Comparison of ENCODE assay signal across 1 cellular context in genomic region chr7:65004575-65004974, GRCh38.
TF ChIP-seq lines count a peak whose summit lies in the region.

No MANE protein-coding gene starts in this region.

TF ChIP-seq in SK-N-SH, 30 proteins besides CTCF, POLR2A, EP300 and RAD21 (continued from another document):
- TF ChIP-seq GATA2 (CRISPR knock-in tag; IDR thresholded peaks at IDR 0.05) (no peak), FOSL2 (IDR thresholded peaks at IDR 0.05; ENCODE audit: borderline replicate concordance, low read depth) (no peak), USF1 (IDR thresholded peaks at IDR 0.05; ENCODE audit: borderline replicate concordance, low read depth) (no peak), NFIC (IDR thresholded peaks at IDR 0.05; ENCODE audit: borderline replicate concordance) (no peak), MAX (IDR thresholded peaks at IDR 0.05; ENCODE audit: low read depth) (no peak)
TF ChIP-seq in SK-N-SH: peak in this region for 0.
